In the genomic region with DNA sequence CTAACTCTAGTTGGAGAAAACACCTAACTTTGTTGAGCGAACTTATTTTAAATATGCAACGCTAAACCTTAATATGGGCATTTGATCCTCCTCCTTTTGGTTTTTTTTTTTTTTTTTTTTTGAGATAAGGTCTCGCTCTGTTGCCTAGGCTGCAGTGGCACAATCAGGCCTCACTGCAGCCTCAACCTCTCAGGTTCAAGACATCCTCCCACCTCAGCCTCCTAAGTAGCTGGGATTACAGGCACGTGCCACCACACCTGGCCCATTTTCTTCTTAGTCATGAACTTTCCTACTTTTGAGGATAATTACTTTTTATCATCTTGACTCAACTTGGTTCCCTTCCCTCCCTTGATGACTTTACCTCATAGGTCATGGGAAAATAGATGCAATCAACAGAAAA, we compare ENCODE assay signal across 1 cellular context.
TF ChIP-seq lines count a peak whose summit lies in the region.

No MANE protein-coding gene starts in this region.

TF ChIP-seq in K562, 482 proteins besides CTCF, POLR2A, EP300 and RAD21:
- TF ChIP-seq CBX2 (IDR thresholded peaks at IDR 0.05; ENCODE audit: insufficient read depth, low read length, poor library complexity, severe bottlenecking) (no peak), PHTF2 (CRISPR knock-in tag; IDR thresholded peaks at IDR 0.05) (no peak), HMGN3 (IDR thresholded peaks at IDR 0.05; ENCODE audit: borderline replicate concordance, extremely low read depth, insufficient read length, low read depth, low read length) (no peak), SIRT6 (IDR thresholded peaks at IDR 0.05; ENCODE audit: low read depth, low read length) (no peak), SMAD1 (IDR thresholded peaks at IDR 0.05; ENCODE audit: low read depth, low read length, partially characterized antibody) (no peak), FOXJ2 (tag; IDR thresholded peaks at IDR 0.05) (no peak), CBFA2T2 (conservative IDR thresholded peaks at IDR 0.05) (no peak), ATF7 (IDR thresholded peaks at IDR 0.05) (no peak), DPF2 (IDR thresholded peaks at IDR 0.05) (0 out of 2 replicates have a peak, but pooled peaks have one; percentile 30), BHLHE40 (IDR thresholded peaks at IDR 0.05; ENCODE audit: low read length) (peak; percentile 68), USF1 (CRISPR knock-in tag; IDR thresholded peaks at IDR 0.05) (no peak), MED1 (CRISPR knock-in tag; IDR thresholded peaks at IDR 0.05; ENCODE audit: borderline replicate concordance) (no peak), KDM1A (IDR thresholded peaks at IDR 0.05) (peak in 1 of 2 experiments; percentile 29; a peak in 1 of 4 replicates), CTCFL (IDR thresholded peaks at IDR 0.05; ENCODE audit: borderline replicate concordance, insufficient read depth, low read depth, low read length, poor library complexity, severe bottlenecking) (no peak), ZNF586 (CRISPR knock-in tag; conservative IDR thresholded peaks at IDR 0.05) (no peak), ZNF696 (CRISPR knock-in tag; conservative IDR thresholded peaks at IDR 0.05) (no peak), POLR2AphosphoS5 (IDR thresholded peaks at IDR 0.05; ENCODE audit: control insufficient read depth, insufficient read depth, low read depth, low read length) (peak; percentile 32; the same call in 1 of the 2 replicates), ZNF384 (IDR thresholded peaks at IDR 0.05; ENCODE audit: low read depth, low read length) (peak; percentile 55; the same call in 1 of the 2 replicates), MAFF (IDR thresholded peaks at IDR 0.05; ENCODE audit: low read length) (no peak), YBX1 (IDR thresholded peaks at IDR 0.05) (no peak), CBX5 (IDR thresholded peaks at IDR 0.05; ENCODE audit: borderline replicate concordance, low read depth) (no peak), HDAC3 (IDR thresholded peaks at IDR 0.05; ENCODE audit: borderline replicate concordance, partially characterized antibody) (no peak), NONO (IDR thresholded peaks at IDR 0.05; ENCODE audit: low read depth in 2 of 2, low read length in 1 of 2) (no peak), PCBP2 (IDR thresholded peaks at IDR 0.05; ENCODE audit: low read depth, low read length, poor library complexity, severe bottlenecking) (no peak), RBM39 (optimal IDR thresholded peaks at IDR 0.05; ENCODE audit: low read depth, low read length) (no peak), ZNF12 (CRISPR knock-in tag; IDR thresholded peaks at IDR 0.05) (no peak), ZNF583 (CRISPR knock-in tag; IDR thresholded peaks at IDR 0.05) (no peak), RBFOX2 (IDR thresholded peaks at IDR 0.05; ENCODE audit: low read depth, low read length) (0 out of 2 replicates have a peak, but pooled peaks have one; percentile 14), ZNF280B (CRISPR knock-in tag; IDR thresholded peaks at IDR 0.05) (no peak), ZC3H11A (IDR thresholded peaks at IDR 0.05; ENCODE audit: low read depth, low read length) (no peak), HNRNPH1 (optimal IDR thresholded peaks at IDR 0.05; ENCODE audit: low read depth, low read length) (no peak), MITF (IDR thresholded peaks at IDR 0.05) (no peak), ZZZ3 (IDR thresholded peaks at IDR 0.05) (no peak), RFX1 (IDR thresholded peaks at IDR 0.05) (peak; percentile 58), BCL6 (CRISPR knock-in tag; IDR thresholded peaks at IDR 0.05) (no peak), BMI1 (IDR thresholded peaks at IDR 0.05; ENCODE audit: low read length) (no peak), ARID1B (IDR thresholded peaks at IDR 0.05) (peak; percentile 28; the same call in 1 of the 2 replicates), PHB (CRISPR knock-in tag; IDR thresholded peaks at IDR 0.05) (no peak), TRIM24 (IDR thresholded peaks at IDR 0.05) (no peak)
- TF ChIP-seq, protein P1, sequence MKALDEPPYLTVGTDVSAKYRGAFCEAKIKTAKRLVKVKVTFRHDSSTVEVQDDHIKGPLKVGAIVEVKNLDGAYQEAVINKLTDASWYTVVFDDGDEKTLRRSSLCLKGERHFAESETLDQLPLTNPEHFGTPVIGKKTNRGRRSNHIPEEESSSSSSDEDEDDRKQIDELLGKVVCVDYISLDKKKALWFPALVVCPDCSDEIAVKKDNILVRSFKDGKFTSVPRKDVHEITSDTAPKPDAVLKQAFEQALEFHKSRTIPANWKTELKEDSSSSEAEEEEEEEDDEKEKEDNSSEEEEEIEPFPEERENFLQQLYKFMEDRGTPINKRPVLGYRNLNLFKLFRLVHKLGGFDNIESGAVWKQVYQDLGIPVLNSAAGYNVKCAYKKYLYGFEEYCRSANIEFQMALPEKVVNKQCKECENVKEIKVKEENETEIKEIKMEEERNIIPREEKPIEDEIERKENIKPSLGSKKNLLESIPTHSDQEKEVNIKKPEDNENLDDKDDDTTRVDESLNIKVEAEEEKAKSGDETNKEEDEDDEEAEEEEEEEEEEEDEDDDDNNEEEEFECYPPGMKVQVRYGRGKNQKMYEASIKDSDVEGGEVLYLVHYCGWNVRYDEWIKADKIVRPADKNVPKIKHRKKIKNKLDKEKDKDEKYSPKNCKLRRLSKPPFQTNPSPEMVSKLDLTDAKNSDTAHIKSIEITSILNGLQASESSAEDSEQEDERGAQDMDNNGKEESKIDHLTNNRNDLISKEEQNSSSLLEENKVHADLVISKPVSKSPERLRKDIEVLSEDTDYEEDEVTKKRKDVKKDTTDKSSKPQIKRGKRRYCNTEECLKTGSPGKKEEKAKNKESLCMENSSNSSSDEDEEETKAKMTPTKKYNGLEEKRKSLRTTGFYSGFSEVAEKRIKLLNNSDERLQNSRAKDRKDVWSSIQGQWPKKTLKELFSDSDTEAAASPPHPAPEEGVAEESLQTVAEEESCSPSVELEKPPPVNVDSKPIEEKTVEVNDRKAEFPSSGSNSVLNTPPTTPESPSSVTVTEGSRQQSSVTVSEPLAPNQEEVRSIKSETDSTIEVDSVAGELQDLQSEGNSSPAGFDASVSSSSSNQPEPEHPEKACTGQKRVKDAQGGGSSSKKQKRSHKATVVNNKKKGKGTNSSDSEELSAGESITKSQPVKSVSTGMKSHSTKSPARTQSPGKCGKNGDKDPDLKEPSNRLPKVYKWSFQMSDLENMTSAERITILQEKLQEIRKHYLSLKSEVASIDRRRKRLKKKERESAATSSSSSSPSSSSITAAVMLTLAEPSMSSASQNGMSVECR (CRISPR knock-in tag; IDR thresholded peaks at IDR 0.05): no peak
- TF ChIP-seq, protein P2, sequence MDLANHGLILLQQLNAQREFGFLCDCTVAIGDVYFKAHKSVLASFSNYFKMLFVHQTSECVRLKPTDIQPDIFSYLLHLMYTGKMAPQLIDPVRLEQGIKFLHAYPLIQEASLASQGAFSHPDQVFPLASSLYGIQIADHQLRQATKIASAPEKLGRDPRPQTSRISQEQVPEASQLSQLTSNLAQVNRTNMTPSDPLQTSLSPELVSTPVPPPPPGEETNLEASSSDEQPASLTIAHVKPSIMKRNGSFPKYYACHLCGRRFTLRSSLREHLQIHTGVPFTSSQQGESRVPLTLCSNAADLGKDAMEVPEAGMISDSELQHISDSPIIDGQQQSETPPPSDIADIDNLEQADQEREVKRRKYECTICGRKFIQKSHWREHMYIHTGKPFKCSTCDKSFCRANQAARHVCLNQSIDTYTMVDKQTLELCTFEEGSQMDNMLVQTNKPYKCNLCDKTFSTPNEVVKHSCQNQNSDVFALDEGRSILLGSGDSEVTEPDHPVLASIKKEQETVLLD (IDR thresholded peaks at IDR 0.05): no peak
TF ChIP-seq in K562: peak in this region for 8.
